8 cellular contexts compared by ENCODE assay signal in the genomic region with DNA sequence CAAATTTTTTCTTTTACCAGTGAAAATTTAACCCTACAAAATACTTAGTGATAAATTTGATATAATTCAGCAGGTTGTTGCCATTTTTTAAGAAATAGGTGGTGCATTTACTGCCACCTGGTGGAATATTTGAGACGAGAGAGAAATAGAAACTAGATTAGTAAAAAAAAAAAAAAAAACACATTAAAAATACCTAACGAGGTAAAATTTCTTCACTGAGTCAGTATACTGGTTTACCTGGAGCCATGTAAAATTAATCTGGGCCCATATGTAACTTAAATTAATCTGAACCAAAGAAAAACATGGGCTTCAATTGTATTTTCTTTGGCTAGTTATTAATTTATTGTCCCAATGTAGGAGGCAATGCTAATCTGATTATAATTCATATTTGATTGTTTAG.
DNase-seq lines count a peak whose midpoint lies in the region; ATAC-seq and TF ChIP-seq lines count a peak whose summit lies in the region.

No MANE protein-coding gene starts in this region.

- no peaks in the 10 kb centered on the region for H3K9me3 ChIP-seq in breast epithelium

- H3K27ac Mint-ChIP-seq in nephron = peak overlapping the region in 2 of 3 experiments; percentile 44 to 47

- no peak overlapping the region for H3K4me3 Mint-ChIP-seq in nephron

- DNase-seq in NCI-H748 (lab: John Stamatoyannopoulos, UW; ENCODE audit: unreplicated experiment) (peak; percentile 62), NCI-H748 treated with DMSO at 0.1 percent for 48 hours (lab: John Stamatoyannopoulos, UW) (no peak), NCI-H1092 treated with DMSO at 0.1 percent for 48 hours (lab: John Stamatoyannopoulos, UW) (peak; percentile 7), breast epithelium (ENCODE audit: low spot score in 2 of 2) (no peak)

- H3K27me3 ChIP-seq in breast epithelium = no peaks in the 10 kb centered on the region

- ATAC-seq in GM21381 (IDR thresholded peaks at IDR 0.05; ENCODE audit: unreplicated experiment) (no peak), GM19452 (IDR thresholded peaks at IDR 0.05; ENCODE audit: unreplicated experiment) (no peak), GM18868 (IDR thresholded peaks at IDR 0.05; ENCODE audit: unreplicated experiment) (no peak)

- H3K4me1 ChIP-seq in breast epithelium = no peaks in the 10 kb centered on the region

- intact Hi-C loops in breast epithelium (cut with DNase I; ENCODE audit: low total_unique reads) = no loop called here

- peaks cover 19% of the 10 kb centered on the region for H3K4me1 Mint-ChIP-seq in nephron

- no peak overlapping the region for H3K27ac ChIP-seq in breast epithelium

- peak in 2 of 3 donors; percentile 49 to 50 for TF ChIP-seq CTCF in breast epithelium (IDR thresholded peaks at IDR 0.05)
- peak; percentile 56 to 70 (median 59) for TF ChIP-seq CTCF in nephron (IDR thresholded peaks at IDR 0.05; ENCODE audit: unreplicated experiment in 3 of 3)

- H3K36me3 ChIP-seq in breast epithelium = no peaks in the 10 kb centered on the region

- no peak overlapping the region for H3K4me3 ChIP-seq in breast epithelium

- H3K27me3 Mint-ChIP-seq in nephron (ENCODE audit: low read depth) = no peaks in the 10 kb centered on the region

- no peaks in the 10 kb centered on the region for H3K36me3 Mint-ChIP-seq in nephron (ENCODE audit: low read depth)

- H3K9me3 Mint-ChIP-seq in nephron = no peaks in the 10 kb centered on the region

- TF ChIP-seq POLR2A in breast epithelium (IDR thresholded peaks at IDR 0.05) = no peak

Comparison
In these comparisons a context has a peak if more than half of its experiments do, and no peak if none do; other contexts are left out.
1. DNase-seq: peak in NCI-H748 (single experiment) and NCI-H1092 treated with DMSO at 0.1 percent for 48 hours (single experiment); none in NCI-H748 treated with DMSO at 0.1 percent for 48 hours (single experiment) and breast epithelium (0 of 2).